ENCODE assay signal across 26 cellular contexts in genomic region chr2:56515399-56515798, GRCh38.
"Had no signal": no experiment of that assay in that cellular context is flagged by ENCODE, and none has a peak within 500 bp of the region (broad histone marks: within the 10 kb centered on the region; RNA-seq: fewer than 3 reads in every experiment).

No MANE protein-coding gene starts in this region.

- H3K4me1 Mint-ChIP-seq: activated CD4-positive, alpha-beta T cell treated with anti-CD3 and anti-CD28 coated beads, Interleukin-2, amount 10 ng/mL, durations not matched to agents 7 days and 5 days; activated CD8-positive, alpha-beta memory T cell treated with anti-CD3 and anti-CD28 coated beads, Interleukin-2, amount 10 ng/mL, durations not matched to agents 7 days and 5 days; activated naive CD4-positive, alpha-beta T cell treated with anti-CD3 and anti-CD28 coated beads, Interleukin-2, amount 50 U/mL, for 24 hours; brain; naive B cell; stimulated activated memory B cell treated with anti-CD40 and anti-IgM and Interleukin-4, amounts not matched to agents 10 μg/mL and 1 μg/mL and 100 μg/mL, for 72 hours had no signal

- H3K27me3 Mint-ChIP-seq: activated CD4-positive, alpha-beta T cell treated with anti-CD3 and anti-CD28 coated beads, Interleukin-2, amount 10 ng/mL, durations not matched to agents 7 days and 5 days; activated CD8-positive, alpha-beta memory T cell treated with anti-CD3 and anti-CD28 coated beads, Interleukin-2, amount 10 ng/mL, durations not matched to agents 7 days and 5 days; activated CD8-positive, alpha-beta T cell treated with anti-CD3 and anti-CD28 coated beads for 36 hours; activated naive CD4-positive, alpha-beta T cell treated with anti-CD3 and anti-CD28 coated beads, Interleukin-2, amount 50 U/mL, for 24 hours; dendritic cell treated with granulocyte-macrophage colony-stimulating factor and Interleukin-4, amounts not matched to agents 40 ng/mL and 50 ng/mL, for 4 days; naive B cell; progenitor cell of endocrine pancreas; stimulated activated memory B cell treated with anti-CD40 and anti-IgM and Interleukin-4, amounts not matched to agents 10 μg/mL and 1 μg/mL and 100 μg/mL, for 72 hours had no signal

- H3K9me3 Mint-ChIP-seq: activated CD4-positive, alpha-beta T cell treated with anti-CD3 and anti-CD28 coated beads, Interleukin-2, amount 10 ng/mL, durations not matched to agents 7 days and 5 days; activated naive CD4-positive, alpha-beta T cell treated with anti-CD3 and anti-CD28 coated beads, Interleukin-2, amount 50 U/mL, for 24 hours; activated T-helper 1 cell treated with anti-CD3 and anti-CD28 coated beads, Interleukin-12 subunit alpha, Interleukin-12 subunit beta, Interleukin-2, Interleukin-4 antibody, amounts not matched to agents 30 ng/mL and 10 ng/mL and 1 ng/mL, durations not matched to agents 14 hours and 24 hours and 36 hours; dendritic cell treated with granulocyte-macrophage colony-stimulating factor and Interleukin-4, amounts not matched to agents 40 ng/mL and 50 ng/mL, for 4 days; neural progenitor cell; stimulated activated memory B cell treated with anti-CD40 and anti-IgM and Interleukin-4, amounts not matched to agents 10 μg/mL and 1 μg/mL and 100 μg/mL, for 72 hours had no signal

- H3K36me3 Mint-ChIP-seq: activated CD8-positive, alpha-beta memory T cell treated with anti-CD3 and anti-CD28 coated beads, Interleukin-2, amount 10 ng/mL, durations not matched to agents 7 days and 5 days; activated naive CD4-positive, alpha-beta T cell treated with anti-CD3 and anti-CD28 coated beads, Interleukin-2, amount 50 U/mL, for 24 hours; brain; naive B cell; neural progenitor cell; stimulated activated memory B cell treated with anti-CD40 and anti-IgM and Interleukin-4, amounts not matched to agents 10 μg/mL and 1 μg/mL and 100 μg/mL, for 72 hours had no signal

- DNase-seq: activated CD4-positive, alpha-beta T cell treated with anti-CD3 and anti-CD28 coated beads, Interleukin-2, amount 10 ng/mL, durations not matched to agents 7 days and 5 days; activated CD4-positive, CD25-positive, alpha-beta regulatory T cell treated with anti-CD3 and anti-CD28 coated beads, Interleukin-2, amount 50 U/mL, for 72 hours; activated CD8-positive, alpha-beta memory T cell treated with anti-CD3 and anti-CD28 coated beads, Interleukin-2, amount 10 ng/mL, durations not matched to agents 7 days and 5 days; activated CD8-positive, alpha-beta T cell treated with anti-CD3 and anti-CD28 coated beads for 36 hours; activated gamma-delta T cell; activated T-cell treated with anti-CD3 and anti-CD28 coated beads for 4 hours; aorta; caudate nucleus; effector CD4-positive, alpha-beta T cell; foreskin keratinocyte; kidney glomerular epithelial cell; left lung; naive B cell; retina; sigmoid colon; stimulated activated CD4-positive, alpha-beta T cell treated with anti-CD3 and anti-CD28 coated beads, Interleukin-15, amount 100 ng/mL, for 24 hours; stomach; transverse colon; WERI-Rb-1 had no signal

- H3K4me3 Mint-ChIP-seq: activated CD4-positive, alpha-beta T cell treated with anti-CD3 and anti-CD28 coated beads, Interleukin-2, amount 10 ng/mL, durations not matched to agents 7 days and 5 days; activated CD8-positive, alpha-beta memory T cell treated with anti-CD3 and anti-CD28 coated beads, Interleukin-2, amount 10 ng/mL, durations not matched to agents 7 days and 5 days; activated CD8-positive, alpha-beta T cell treated with anti-CD3 and anti-CD28 coated beads for 36 hours; activated naive CD4-positive, alpha-beta T cell treated with anti-CD3 and anti-CD28 coated beads, Interleukin-2, amount 50 U/mL, for 24 hours; activated T-helper 1 cell treated with anti-CD3 and anti-CD28 coated beads, Interleukin-12 subunit alpha, Interleukin-12 subunit beta, Interleukin-2, Interleukin-4 antibody, amounts not matched to agents 30 ng/mL and 10 ng/mL and 1 ng/mL, durations not matched to agents 14 hours and 24 hours and 36 hours; brain; dendritic cell treated with granulocyte-macrophage colony-stimulating factor and Interleukin-4, amounts not matched to agents 40 ng/mL and 50 ng/mL, for 4 days; naive B cell; neural progenitor cell; stimulated activated memory B cell treated with anti-CD40 and anti-IgM and Interleukin-4, amounts not matched to agents 10 μg/mL and 1 μg/mL and 100 μg/mL, for 72 hours had no signal

- H3K27ac Mint-ChIP-seq: activated CD4-positive, alpha-beta T cell treated with anti-CD3 and anti-CD28 coated beads, Interleukin-2, amount 10 ng/mL, durations not matched to agents 7 days and 5 days; activated CD8-positive, alpha-beta memory T cell treated with anti-CD3 and anti-CD28 coated beads, Interleukin-2, amount 10 ng/mL, durations not matched to agents 7 days and 5 days; activated CD8-positive, alpha-beta T cell treated with anti-CD3 and anti-CD28 coated beads for 36 hours; activated naive CD4-positive, alpha-beta T cell treated with anti-CD3 and anti-CD28 coated beads, Interleukin-2, amount 50 U/mL, for 24 hours; activated T-helper 1 cell treated with anti-CD3 and anti-CD28 coated beads, Interleukin-12 subunit alpha, Interleukin-12 subunit beta, Interleukin-2, Interleukin-4 antibody, amounts not matched to agents 30 ng/mL and 10 ng/mL and 1 ng/mL, durations not matched to agents 14 hours and 24 hours and 36 hours; brain; dendritic cell treated with granulocyte-macrophage colony-stimulating factor and Interleukin-4, amounts not matched to agents 40 ng/mL and 50 ng/mL, for 4 days; naive B cell; neural progenitor cell; progenitor cell of endocrine pancreas; stimulated activated memory B cell treated with anti-CD40 and anti-IgM and Interleukin-4, amounts not matched to agents 10 μg/mL and 1 μg/mL and 100 μg/mL, for 72 hours had no signal
